Comparison of ENCODE assay signal across 8 cellular contexts in genomic region chr4:2462218-2462991, GRCh38. TPM values are rescaled to one million over a fixed set of nuclear protein-coding genes. Genes with fewer than 3 reads are reported as not detected.
DNase-seq lines count a peak whose midpoint lies in the region; FAIRE-seq and TF ChIP-seq lines count a peak whose summit lies in the region.

No MANE protein-coding gene starts in this region.

- H3K36me3 ChIP-seq in keratinocyte (ENCODE audit: control insufficient read depth in 2 of 2, extremely low read depth in 1 of 2, insufficient read depth in 2 of 2, low read length in 2 of 2), result no peaks in the 10 kb centered on the region

- no peak for TF ChIP-seq POLR2A in NB4 (IDR thresholded peaks at IDR 0.05; ENCODE audit: extremely low read depth, insufficient read length)

- H3K4me2 ChIP-seq in keratinocyte (ENCODE audit: control insufficient read depth, extremely low read depth, insufficient read depth, low read depth, low read length), result peak overlapping the region; percentile 64

- TF ChIP-seq CTCF in GM12875 (IDR thresholded peaks at IDR 0.05; ENCODE audit: borderline replicate concordance, insufficient read depth, low read depth, low read length) (peak; percentile 70), HFF-Myc (IDR thresholded peaks at IDR 0.05; ENCODE audit: low read depth, low read length, missing control alignments) (peak; percentile 15), NB4 (IDR thresholded peaks at IDR 0.05; ENCODE audit: low read depth, low read length) (peak; percentile 11), keratinocyte (optimal IDR thresholded peaks at IDR 0.05 in 1 of 3, IDR thresholded peaks at IDR 0.05 in 1 of 3, conservative IDR thresholded peaks at IDR 0.05 in 1 of 3; ENCODE audit: extremely low read depth in 1 of 3, insufficient read depth in 2 of 3, low read length in 3 of 3) (no peak)

- DNase-seq in HFF-Myc (ENCODE audit: extremely low read depth, low read depth) (no peak), NB4 (ENCODE audit: low read depth) (peak; percentile 90), keratinocyte (ENCODE audit: low read depth, low spot score) (no peak), DMS153 treated with DMSO at 0.1 percent for 48 hours (lab: John Stamatoyannopoulos, UW; ENCODE audit: unreplicated experiment) (no peak)
- DNase-seq in activated CD4-positive, CD25-positive, alpha-beta regulatory T cell (lab: John Stamatoyannopoulos, UW), result peak; percentile 19 to 60 (median 43)
- peak; percentile 65 for DNase-seq in central memory CD4-positive, alpha-beta T cell
- peak; percentile 68 for DNase-seq in stimulated activated CD4-positive, alpha-beta T cell treated with anti-CD3 and anti-CD28 coated beads, Interleukin-12 subunit alpha, Interleukin-12 subunit beta, amount 100 ng/mL, for 4 hours

- peak overlapping the region; percentile 30 for H2AFZ ChIP-seq in keratinocyte (ENCODE audit: control insufficient read depth, low read length)

- no peak for FAIRE-seq in keratinocyte (lab: Jason Lieb, UNC)

- no peaks in the 10 kb centered on the region for H3K79me2 ChIP-seq in keratinocyte (ENCODE audit: control insufficient read depth, insufficient read depth, low read length)

- H3K9me1 ChIP-seq in keratinocyte (ENCODE audit: control insufficient read depth, extremely low read depth, insufficient read depth, low read length), result no peaks in the 10 kb centered on the region

- H3K4me1 ChIP-seq in keratinocyte (ENCODE audit: control insufficient read depth, extremely low read depth, insufficient read depth, low read length), result no peaks in the 10 kb centered on the region

- no peaks in the 10 kb centered on the region for H4K20me1 ChIP-seq in keratinocyte (ENCODE audit: control insufficient read depth, extremely low read depth, insufficient read depth, low read length)

- H3K9ac ChIP-seq in keratinocyte (ENCODE audit: control insufficient read depth, extremely low read depth, insufficient read depth, low read length), result no peak overlapping the region

- peaks cover 27% of the 10 kb centered on the region for H3K27me3 ChIP-seq in keratinocyte (ENCODE audit: control insufficient read depth, extremely low read depth, insufficient read depth, low read length)

- H3K4me3 ChIP-seq in GM12875 (ENCODE audit: low read depth, low read length) (peak overlapping the region; percentile 47), HFF-Myc (replicated peaks; ENCODE audit: low read depth, low read length) (peak overlapping the region; percentile 37), NB4 (ENCODE audit: low read depth, low read length) (no peak overlapping the region), keratinocyte (ENCODE audit: control insufficient read depth in 2 of 3, extremely low read depth in 1 of 3, insufficient read depth in 2 of 3, low read depth in 1 of 3, low read length in 3 of 3) (peak overlapping the region; percentile 17 to 44 (median 27))

- H3K27ac ChIP-seq in keratinocyte (ENCODE audit: control insufficient read depth, insufficient read depth, low read length), result no peak overlapping the region

- dilution Hi-C loops in keratinocyte (cut with MboI; ENCODE audit: extremely low pct_ligation_motif_present, low sequenced_read_pairs), result no loop called here

- H3K9me3 ChIP-seq in keratinocyte (ENCODE audit: control insufficient read depth, low read depth, low read length), result no peaks in the 10 kb centered on the region

RNA-seq across cellular contexts. Expression of gene RNF4, which starts 6.5 kb away (rescaled TPM):
- 55.6 to 78.3 TPM (median 63.6 TPM) in 3 replicates for polyA plus RNA-seq in keratinocyte
- polyA plus RNA-seq in keratinocyte (2011; ENCODE audit: low read depth), result 82.8 TPM
- polyA plus RNA-seq in keratinocyte (2011; cell fraction: cytosol; rRNA removed), result 71.7 and 78.1 TPM in 2 replicates
- polyA plus RNA-seq in keratinocyte (2011; cell fraction: nucleus; rRNA removed), result 76.6 and 80.4 TPM in 2 replicates
- polyA plus RNA-seq in keratinocyte (2012; ENCODE audit: low replicate concordance), result 33.1 and 44.3 TPM in 2 replicates
- 57.8 to 72.4 TPM (median 67.0 TPM) in 3 replicates for polyA minus RNA-seq in keratinocyte
- 57.2 TPM for polyA minus RNA-seq in keratinocyte (2011; cell fraction: cytosol; rRNA and poly(A)+ RNA removed)
- 44.6 and 46.7 TPM in 2 replicates for polyA minus RNA-seq in keratinocyte (2011; cell fraction: nucleus; rRNA and poly(A)+ RNA removed)

RNA-seq across cellular contexts. Expression of gene CFAP99, which starts 43.6 kb away (rescaled TPM):
- not detected in 3 replicates for polyA plus RNA-seq in keratinocyte
- polyA plus RNA-seq in keratinocyte (2011; ENCODE audit: low read depth), result not detected
- not detected in 2 replicates for polyA plus RNA-seq in keratinocyte (2011; cell fraction: cytosol; rRNA removed)
- not detected in 2 replicates for polyA plus RNA-seq in keratinocyte (2011; cell fraction: nucleus; rRNA removed)
- not detected in 2 replicates for polyA plus RNA-seq in keratinocyte (2012; ENCODE audit: low replicate concordance)
- not detected in 3 replicates for polyA minus RNA-seq in keratinocyte
- not detected for polyA minus RNA-seq in keratinocyte (2011; cell fraction: cytosol; rRNA and poly(A)+ RNA removed)
- not detected in 2 replicates for polyA minus RNA-seq in keratinocyte (2011; cell fraction: nucleus; rRNA and poly(A)+ RNA removed)

RNA-seq across cellular contexts. Expression of gene ZFYVE28, which starts 44.0 kb away (rescaled TPM):
- polyA plus RNA-seq in keratinocyte, result 0.16 to 0.72 TPM (median 0.33 TPM) in 3 replicates
- 0.59 TPM for polyA plus RNA-seq in keratinocyte (2011; ENCODE audit: low read depth)
- 0.67 and 0.88 TPM in 2 replicates for polyA plus RNA-seq in keratinocyte (2011; cell fraction: cytosol; rRNA removed)
- 1.3 and 2.1 TPM in 2 replicates for polyA plus RNA-seq in keratinocyte (2011; cell fraction: nucleus; rRNA removed)
- 0.38 and 0.79 TPM in 2 replicates for polyA plus RNA-seq in keratinocyte (2012; ENCODE audit: low replicate concordance)
- polyA minus RNA-seq in keratinocyte, result 0.42 to 0.75 TPM (median 0.63 TPM) in 3 replicates
- 0.58 TPM for polyA minus RNA-seq in keratinocyte (2011; cell fraction: cytosol; rRNA and poly(A)+ RNA removed)
- 0.95 and 1.3 TPM in 2 replicates for polyA minus RNA-seq in keratinocyte (2011; cell fraction: nucleus; rRNA and poly(A)+ RNA removed)

Comparison
In these comparisons a context has a peak if more than half of its experiments do, and no peak if none do; other contexts are left out.
1. CTCF ChIP-seq: peak in GM12875 (single experiment), HFF-Myc (single experiment) and NB4 (single experiment); none in keratinocyte (0 of 3).
2. DNase-seq: peak in NB4 (single experiment), activated CD4-positive, CD25-positive, alpha-beta regulatory T cell (4 of 4), central memory CD4-positive, alpha-beta T cell (single experiment) and stimulated activated CD4-positive, alpha-beta T cell treated with anti-CD3 and anti-CD28 coated beads, Interleukin-12 subunit alpha, Interleukin-12 subunit beta, amount 100 ng/mL, for 4 hours (single experiment); none in HFF-Myc (single experiment), keratinocyte (single experiment) and DMS153 treated with DMSO at 0.1 percent for 48 hours (single experiment).